21 cellular contexts compared by ENCODE assay signal in the genomic region with DNA sequence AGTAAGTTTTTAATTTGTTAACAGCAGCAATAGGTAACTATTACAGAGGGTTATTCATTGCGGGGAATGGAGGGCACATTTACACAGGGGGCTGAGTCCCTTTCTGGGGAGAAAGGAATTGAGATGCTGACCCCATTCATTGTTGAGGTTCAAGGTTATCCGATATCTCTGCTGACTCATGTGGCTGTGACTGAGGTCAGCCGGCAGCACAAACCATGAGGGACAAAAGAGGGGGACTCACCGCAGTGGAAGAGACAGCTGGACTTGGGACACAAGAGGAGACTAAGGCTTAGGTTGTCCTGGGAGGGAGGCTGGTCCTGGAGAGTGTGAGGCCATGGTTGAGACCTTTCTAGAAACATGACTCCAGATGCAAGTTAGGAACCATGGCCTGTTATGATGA.
DNase-seq lines count a peak whose midpoint lies in the region; ATAC-seq and TF ChIP-seq lines count a peak whose summit lies in the region.
"Had no signal": no experiment of that assay in that cellular context is flagged by ENCODE, and none has a peak within 500 bp of the region (broad histone marks: within the 10 kb centered on the region; RNA-seq: fewer than 3 reads in every experiment).

No MANE protein-coding gene starts in this region.

- H3K27me3 Mint-ChIP-seq in activated CD8-positive, alpha-beta memory T cell treated with anti-CD3 and anti-CD28 coated beads, Interleukin-2, amount 10 ng/mL, durations not matched to agents 7 days and 5 days: peaks cover 11% of the 10 kb centered on the region
- peaks cover 28 to 41% of the 10 kb centered on the region in 2 donors for H3K27me3 Mint-ChIP-seq in effector memory CD8-positive, alpha-beta T cell

- WGBS in mesendoderm (ENCODE audit: extremely low coverage, insufficient coverage, low lambda C conversion rate): no CpG with 5 or more reads among the region's 4 CpGs

- peaks cover 19% of the 10 kb centered on the region for H3K4me1 Mint-ChIP-seq in activated CD8-positive, alpha-beta memory T cell treated with anti-CD3 and anti-CD28 coated beads, Interleukin-2, amount 10 ng/mL, durations not matched to agents 7 days and 5 days
- peaks cover 4 to 19% of the 10 kb centered on the region in 2 donors for H3K4me1 Mint-ChIP-seq in effector memory CD8-positive, alpha-beta T cell (ENCODE audit: low read depth in 2 of 2)

- H3K23ac ChIP-seq in mesendoderm (ENCODE audit: low read length): no peak overlapping the region

- CTCF ChIA-PET in activated CD8-positive, alpha-beta memory T cell treated with anti-CD3 and anti-CD28 coated beads, Interleukin-2, amount 10 ng/mL, durations not matched to agents 7 days and 5 days (lab: Charles Lee): no interaction called here

- H3K4ac ChIP-seq in mesendoderm (ENCODE audit: low read depth, low read length): no peak overlapping the region

- H4K8ac ChIP-seq in mesendoderm (ENCODE audit: low read depth, low read length): no peak overlapping the region

- H3K4me2 ChIP-seq in DND-41 (ENCODE audit: insufficient read depth, low read length): no peak overlapping the region
- H3K4me2 ChIP-seq in mesendoderm (ENCODE audit: low read length): no peak overlapping the region

- H3K56ac ChIP-seq in mesendoderm (ENCODE audit: low read length): no peak overlapping the region

- DNase-seq in activated CD8-positive, alpha-beta memory T cell treated with anti-CD3 and anti-CD28 coated beads, Interleukin-2, amount 10 ng/mL, durations not matched to agents 7 days and 5 days: no peak
- DNase-seq in activated CD8-positive, alpha-beta memory T cell treated with anti-CD3 and anti-CD28 coated beads for 24 hours: no peak
- DNase-seq in DND-41: no peak
- DNase-seq in M059J (ENCODE audit: low read depth): peak; percentile 45
- DNase-seq in effector memory CD8-positive, alpha-beta T cell: no peak
- DNase-seq in mesendoderm: no peak
- DNase-seq: AML-193, DMS79 treated with DMSO at 0.1 percent for 48 hours, H7, HFFc6, KG1, MV-4-11, NCI-H1417, NCI-H187, NCI-H2107, NCI-H524, NCI-H82, OCI-M1, SHP77 had no signal

- ATAC-seq in activated CD8-positive, alpha-beta memory T cell treated with anti-CD3 and anti-CD28 coated beads, Interleukin-2, amount 10 ng/mL, durations not matched to agents 7 days and 5 days: no peak
- no peak for ATAC-seq in DND-41 (ENCODE audit: insufficient read depth, low read depth)
- no peak for ATAC-seq in effector memory CD8-positive, alpha-beta T cell (replicated peaks)
- no peak for ATAC-seq in GM21529 (IDR thresholded peaks at IDR 0.05; ENCODE audit: unreplicated experiment)

- no peak overlapping the region for H4K5ac ChIP-seq in mesendoderm (ENCODE audit: low read length)

- H2AFZ ChIP-seq in DND-41 (ENCODE audit: low read depth, low read length): no peak overlapping the region

- peaks cover 6% of the 10 kb centered on the region for H3K9me3 Mint-ChIP-seq in activated CD8-positive, alpha-beta memory T cell treated with anti-CD3 and anti-CD28 coated beads, Interleukin-2, amount 10 ng/mL, durations not matched to agents 7 days and 5 days (ENCODE audit: low read depth)
- peaks cover 6% of the 10 kb centered on the region in 2 donors for H3K9me3 Mint-ChIP-seq in effector memory CD8-positive, alpha-beta T cell
- H3K9me3 Mint-ChIP-seq: HFFc6 had no signal

- H3K27ac ChIP-seq in DND-41 (ENCODE audit: low read length): peak overlapping the region; percentile 91
- H3K27ac ChIP-seq in mesendoderm (ENCODE audit: low read depth, low read length): no peak overlapping the region
- H3K27ac ChIP-seq: C4-2B had no signal

- no peak overlapping the region for H3K9ac ChIP-seq in DND-41 (ENCODE audit: low read depth, low read length)
- H3K9ac ChIP-seq in mesendoderm (ENCODE audit: low read length): no peak overlapping the region

- H4K20me1 ChIP-seq in DND-41 (ENCODE audit: insufficient read depth, low read length): no peaks in the 10 kb centered on the region

- no peak overlapping the region for H2BK15ac ChIP-seq in mesendoderm (replicated peaks; ENCODE audit: low read depth)

- H3K4me1 ChIP-seq in DND-41 (ENCODE audit: insufficient read depth, low read length) (peaks cover 39% of the 10 kb centered on the region), mesendoderm (ENCODE audit: control insufficient read depth, low read depth, low read length) (no peaks in the 10 kb centered on the region)

- H3K27me3 ChIP-seq in DND-41 (ENCODE audit: insufficient read depth, low read length, poor library complexity) (no peaks in the 10 kb centered on the region), mesendoderm (ENCODE audit: insufficient read depth, low read length, poor library complexity) (no peaks in the 10 kb centered on the region)

- no peak overlapping the region for H3K18ac ChIP-seq in mesendoderm (ENCODE audit: low read length)

- no peak overlapping the region for H3K4me3 Mint-ChIP-seq in activated CD8-positive, alpha-beta memory T cell treated with anti-CD3 and anti-CD28 coated beads, Interleukin-2, amount 10 ng/mL, durations not matched to agents 7 days and 5 days
- H3K4me3 Mint-ChIP-seq in effector memory CD8-positive, alpha-beta T cell: peak overlapping the region in 1 of 2 donors; percentile 20
- H3K4me3 Mint-ChIP-seq: HFFc6 had no signal

- H2AK5ac ChIP-seq in mesendoderm (ENCODE audit: low read length): no peak overlapping the region

- no peaks in the 10 kb centered on the region for H3K79me2 ChIP-seq in DND-41 (ENCODE audit: insufficient read depth, low read length)
- H3K79me2 ChIP-seq in mesendoderm (ENCODE audit: control insufficient read depth, insufficient read depth, low read length): no peaks in the 10 kb centered on the region

- peak overlapping the region; percentile 5 for H3K27ac Mint-ChIP-seq in activated CD8-positive, alpha-beta memory T cell treated with anti-CD3 and anti-CD28 coated beads, Interleukin-2, amount 10 ng/mL, durations not matched to agents 7 days and 5 days
- peak overlapping the region; percentile 89 to 99 for H3K27ac Mint-ChIP-seq in effector memory CD8-positive, alpha-beta T cell
- H3K27ac Mint-ChIP-seq: HFFc6 had no signal

- peaks cover 4% of the 10 kb centered on the region for H3K36me3 Mint-ChIP-seq in activated CD8-positive, alpha-beta memory T cell treated with anti-CD3 and anti-CD28 coated beads, Interleukin-2, amount 10 ng/mL, durations not matched to agents 7 days and 5 days
- H3K36me3 Mint-ChIP-seq in effector memory CD8-positive, alpha-beta T cell (ENCODE audit: insufficient read depth): peaks cover 20% of the 10 kb centered on the region

- TF ChIP-seq CTCF in DND-41 (IDR thresholded peaks at IDR 0.05; ENCODE audit: borderline replicate concordance, extremely low read depth, low read length, poor library complexity, severe bottlenecking): no peak

- no peak overlapping the region for H2BK5ac ChIP-seq in mesendoderm (ENCODE audit: low read length)

- no peaks in the 10 kb centered on the region for H3K79me1 ChIP-seq in mesendoderm (ENCODE audit: low read length)

- H3K4me3 ChIP-seq in DND-41 (ENCODE audit: low read depth in 1 of 2, low read length in 2 of 2) (no peak overlapping the region), mesendoderm (ENCODE audit: low read length) (no peak overlapping the region)

- H2BK120ac ChIP-seq in mesendoderm (ENCODE audit: low read depth, low read length): no peak overlapping the region

- H3K9me3 ChIP-seq in DND-41 (ENCODE audit: insufficient read depth, low read length, severe bottlenecking): no peaks in the 10 kb centered on the region

- no peaks in the 10 kb centered on the region for H3K36me3 ChIP-seq in DND-41 (ENCODE audit: insufficient read depth, low read length)
- H3K36me3 ChIP-seq in mesendoderm (ENCODE audit: control insufficient read depth, insufficient read depth, low read length): no peaks in the 10 kb centered on the region
